In the genomic region with DNA sequence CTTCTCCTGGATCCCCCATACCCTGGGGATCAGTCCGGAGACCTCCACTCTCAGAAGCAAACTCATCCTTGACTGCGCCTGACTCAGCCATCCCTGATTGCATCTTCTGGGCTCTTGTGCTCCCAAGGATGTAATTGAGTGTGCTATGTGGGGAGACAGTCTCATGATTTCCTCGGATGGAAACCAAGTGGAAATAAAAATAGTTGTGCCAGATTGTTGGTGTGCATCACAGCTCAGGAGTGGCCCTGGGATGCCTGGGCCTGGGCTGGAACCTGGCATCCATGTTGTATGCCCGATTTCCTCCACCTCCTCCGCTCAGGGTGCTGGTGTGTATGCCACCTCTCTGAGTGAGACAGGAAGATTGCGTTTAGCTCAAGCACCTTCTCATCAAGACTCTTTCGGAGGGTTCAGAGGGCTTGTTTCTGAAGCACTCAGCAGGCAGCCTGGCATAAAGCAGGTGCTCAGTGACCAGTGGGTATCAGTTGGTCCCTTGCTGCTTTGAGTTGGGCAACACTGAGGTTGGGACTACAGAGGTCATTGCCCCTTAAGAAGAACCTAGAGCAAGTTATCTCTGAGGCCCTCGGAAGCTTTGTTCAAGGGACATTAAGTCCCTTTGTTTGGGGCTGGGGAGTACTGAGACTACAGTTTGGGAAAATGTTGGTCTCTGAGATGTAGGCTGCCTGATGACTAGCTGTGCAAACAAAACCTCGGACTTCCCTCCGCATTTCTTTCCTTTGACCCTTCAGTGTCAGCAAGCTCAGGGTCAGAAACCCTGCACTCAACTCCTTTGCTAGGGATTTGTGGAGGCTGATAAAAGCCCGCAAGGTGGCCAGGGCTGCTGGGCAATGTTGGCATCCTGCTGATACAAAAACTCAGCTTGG, we compare ENCODE assay signal across 10 cellular contexts. TPM values are rescaled to one million over a fixed set of nuclear protein-coding genes. Genes with fewer than 3 reads are reported as not detected.
A peak's percentile ranks its signal among the peaks of the same experiment; 100 is the strongest.
DNase-seq lines count a peak whose midpoint lies in the region; ATAC-seq, FAIRE-seq and TF ChIP-seq lines count a peak whose summit lies in the region.
"Had no signal": no experiment of that assay in that cellular context is flagged by ENCODE, and none has a peak within 500 bp of the region (broad histone marks: within the 10 kb centered on the region; RNA-seq: fewer than 3 reads in every experiment).

No MANE protein-coding gene starts in this region.

- H3K27ac ChIP-seq in A549, result peak overlapping the region; percentile 96 to 97
- H3K27ac ChIP-seq in HUES64 (ENCODE audit: low read depth, low read length), result no peak overlapping the region
- peak overlapping the region; percentile 100 for H3K27ac ChIP-seq in epithelial cell of prostate
- peak overlapping the region; percentile 98 for H3K27ac ChIP-seq in osteoblast (ENCODE audit: low read depth, low read length)

- no peaks in the 10 kb centered on the region for H4K20me1 ChIP-seq in osteoblast (ENCODE audit: insufficient read depth, low read length)

- no peak overlapping the region for H2AFZ ChIP-seq in osteoblast (ENCODE audit: low read length)

- WGBS in A549 (ENCODE audit: missing lambda C conversion rate), result 24% methylated on average over 11 of the region's 11 CpGs
- WGBS in HUES64, result 91% methylated on average over 11 of the region's 11 CpGs

- TF ChIP-seq RAD21 in A549 (conservative IDR thresholded peaks at IDR 0.05 in 1 of 2, IDR thresholded peaks at IDR 0.05 in 1 of 2), result no peak

- ATAC-seq in A549 (peak in 1 of 2 experiments; percentile 32; a peak in 3 of 6 replicates), HG03460 (IDR thresholded peaks at IDR 0.05; ENCODE audit: unreplicated experiment) (no peak)

- H3K9me3 ChIP-seq in A549 (peaks cover 3% of the 10 kb centered on the region; the same call in 1 of the 3 replicates), HUES64 (ENCODE audit: insufficient read depth, low read depth, low read length) (no peaks in the 10 kb centered on the region), osteoblast (ENCODE audit: low read depth, low read length) (no peaks in the 10 kb centered on the region)
- H3K9me3 ChIP-seq: ovary had no signal

- CTCF ChIA-PET in A549 (lab: Yijun Ruan, JAX), result interaction anchor here (0.9 to 9.1 kb wide), 13 partner anchors 9 to 201 kb away, joined by 3 to 92 read pairs (median 9); no protein-coding TSS in a partner anchor

- no peak overlapping the region; the same call in 2 of the 3 replicates for H3K4me3 ChIP-seq in A549
- no peak overlapping the region for H3K4me3 ChIP-seq in HUES64 (ENCODE audit: low read length)
- peak overlapping the region; percentile 1 for H3K4me3 ChIP-seq in osteoblast (ENCODE audit: insufficient read depth, low read length)
- H3K4me3 ChIP-seq: ovary had no signal

- POLR2A ChIA-PET in A549 (lab: Yijun Ruan, JAX), result interaction anchor here (1.0 to 4.2 kb wide), 8 partner anchors 9 to 594 kb away, joined by 3 to 56 read pairs (median 6); a partner anchor contains a TSS

- DNase-seq in A549 (ENCODE audit: low read depth in 1 of 2, low spot score in 1 of 2) (peak; percentile 29 to 75), epithelial cell of prostate (ENCODE audit: low read depth, low spot score) (no peak), osteoblast (ENCODE audit: insufficient read length, low spot score, missing footprints) (peak; percentile 47), putamen (ENCODE audit: low spot score) (no peak), foreskin melanocyte (no peak), SW480 (ENCODE audit: low spot score) (no peak)
- DNase-seq: activated T-cell treated with anti-CD3 and anti-CD28 coated beads, Interleukin-2, amount 50 U/mL, for 1 hour had no signal

- H3K27me3 ChIP-seq in HUES64 (ENCODE audit: insufficient read depth, low read length) (no peaks in the 10 kb centered on the region), osteoblast (ENCODE audit: insufficient read depth, low read length) (no peaks in the 10 kb centered on the region)
- H3K27me3 ChIP-seq: ovary had no signal

- no peak for FAIRE-seq in A549 (lab: Jason Lieb, UNC)

- H3K4me1 ChIP-seq in A549 (peaks cover 61% of the 10 kb centered on the region), HUES64 (ENCODE audit: insufficient read depth, low read length) (peaks cover 9% of the 10 kb centered on the region; the same call in 1 of the 2 replicates), osteoblast (ENCODE audit: insufficient read depth, low read length) (peaks cover 52% of the 10 kb centered on the region)

- TF ChIP-seq EP300 in A549 (IDR thresholded peaks at IDR 0.05), result no peak

- H3K9ac ChIP-seq in HUES64 (ENCODE audit: low read depth, low read length), result peak overlapping the region; percentile 21; the same call in 1 of the 2 replicates

- no peaks in the 10 kb centered on the region for H3K79me2 ChIP-seq in osteoblast (ENCODE audit: insufficient read depth, low read length)

- H3K36me3 ChIP-seq in HUES64 (ENCODE audit: insufficient read depth, low read length), result no peaks in the 10 kb centered on the region
- no peaks in the 10 kb centered on the region for H3K36me3 ChIP-seq in osteoblast (ENCODE audit: insufficient read depth, low read length)
- H3K36me3 ChIP-seq: ovary had no signal

- H3K4me2 ChIP-seq in A549 (peak overlapping the region; percentile 82), osteoblast (ENCODE audit: insufficient read depth, low read length) (peak overlapping the region; percentile 78)

- TF ChIP-seq CTCF in A549 (IDR thresholded peaks at IDR 0.05) (no peak), osteoblast (IDR thresholded peaks at IDR 0.05; ENCODE audit: extremely low read depth, low read depth, low read length) (no peak)

- TF ChIP-seq POLR2A in A549 (IDR thresholded peaks at IDR 0.05; ENCODE audit: low read length), result no peak

TF ChIP-seq in A549, 52 proteins besides CTCF, POLR2A, EP300 and RAD21 (continues in another document):
- TF ChIP-seq HOXB5 (CRISPR knock-in tag; IDR thresholded peaks at IDR 0.05) (peak; percentile 73; the same call in 1 of the 2 replicates), NPAS2 (CRISPR knock-in tag; IDR thresholded peaks at IDR 0.05; ENCODE audit: borderline replicate concordance) (no peak), ZSCAN20 (CRISPR knock-in tag; IDR thresholded peaks at IDR 0.05) (0 out of 2 replicates have a peak, but pooled peaks have one; percentile 57), CEBPB (IDR thresholded peaks at IDR 0.05) (peak in 1 of 2 experiments; percentile 19; a peak in 1 of 4 replicates), HOXA7 (CRISPR knock-in tag; IDR thresholded peaks at IDR 0.05) (peak; percentile 81), HOXB13 (CRISPR knock-in tag; IDR thresholded peaks at IDR 0.05; ENCODE audit: low read depth) (peak; percentile 76; the same call in 1 of the 2 replicates), FOXS1 (CRISPR knock-in tag; IDR thresholded peaks at IDR 0.05) (peak; percentile 79; the same call in 1 of the 2 replicates), EHF (CRISPR knock-in tag; IDR thresholded peaks at IDR 0.05) (peak; percentile 70), NR3C1 (IDR thresholded peaks at IDR 0.05) (no peak)
- TF ChIP-seq, protein P1, sequence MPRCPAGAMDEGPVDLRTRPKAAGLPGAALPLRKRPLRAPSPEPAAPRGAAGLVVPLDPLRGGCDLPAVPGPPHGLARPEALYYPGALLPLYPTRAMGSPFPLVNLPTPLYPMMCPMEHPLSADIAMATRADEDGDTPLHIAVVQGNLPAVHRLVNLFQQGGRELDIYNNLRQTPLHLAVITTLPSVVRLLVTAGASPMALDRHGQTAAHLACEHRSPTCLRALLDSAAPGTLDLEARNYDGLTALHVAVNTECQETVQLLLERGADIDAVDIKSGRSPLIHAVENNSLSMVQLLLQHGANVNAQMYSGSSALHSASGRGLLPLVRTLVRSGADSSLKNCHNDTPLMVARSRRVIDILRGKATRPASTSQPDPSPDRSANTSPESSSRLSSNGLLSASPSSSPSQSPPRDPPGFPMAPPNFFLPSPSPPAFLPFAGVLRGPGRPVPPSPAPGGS (IDR thresholded peaks at IDR 0.05), result no peak
- TF ChIP-seq, protein P2, sequence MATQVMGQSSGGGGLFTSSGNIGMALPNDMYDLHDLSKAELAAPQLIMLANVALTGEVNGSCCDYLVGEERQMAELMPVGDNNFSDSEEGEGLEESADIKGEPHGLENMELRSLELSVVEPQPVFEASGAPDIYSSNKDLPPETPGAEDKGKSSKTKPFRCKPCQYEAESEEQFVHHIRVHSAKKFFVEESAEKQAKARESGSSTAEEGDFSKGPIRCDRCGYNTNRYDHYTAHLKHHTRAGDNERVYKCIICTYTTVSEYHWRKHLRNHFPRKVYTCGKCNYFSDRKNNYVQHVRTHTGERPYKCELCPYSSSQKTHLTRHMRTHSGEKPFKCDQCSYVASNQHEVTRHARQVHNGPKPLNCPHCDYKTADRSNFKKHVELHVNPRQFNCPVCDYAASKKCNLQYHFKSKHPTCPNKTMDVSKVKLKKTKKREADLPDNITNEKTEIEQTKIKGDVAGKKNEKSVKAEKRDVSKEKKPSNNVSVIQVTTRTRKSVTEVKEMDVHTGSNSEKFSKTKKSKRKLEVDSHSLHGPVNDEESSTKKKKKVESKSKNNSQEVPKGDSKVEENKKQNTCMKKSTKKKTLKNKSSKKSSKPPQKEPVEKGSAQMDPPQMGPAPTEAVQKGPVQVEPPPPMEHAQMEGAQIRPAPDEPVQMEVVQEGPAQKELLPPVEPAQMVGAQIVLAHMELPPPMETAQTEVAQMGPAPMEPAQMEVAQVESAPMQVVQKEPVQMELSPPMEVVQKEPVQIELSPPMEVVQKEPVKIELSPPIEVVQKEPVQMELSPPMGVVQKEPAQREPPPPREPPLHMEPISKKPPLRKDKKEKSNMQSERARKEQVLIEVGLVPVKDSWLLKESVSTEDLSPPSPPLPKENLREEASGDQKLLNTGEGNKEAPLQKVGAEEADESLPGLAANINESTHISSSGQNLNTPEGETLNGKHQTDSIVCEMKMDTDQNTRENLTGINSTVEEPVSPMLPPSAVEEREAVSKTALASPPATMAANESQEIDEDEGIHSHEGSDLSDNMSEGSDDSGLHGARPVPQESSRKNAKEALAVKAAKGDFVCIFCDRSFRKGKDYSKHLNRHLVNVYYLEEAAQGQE (IDR thresholded peaks at IDR 0.05), result no peak
- TF ChIP-seq, protein P3, sequence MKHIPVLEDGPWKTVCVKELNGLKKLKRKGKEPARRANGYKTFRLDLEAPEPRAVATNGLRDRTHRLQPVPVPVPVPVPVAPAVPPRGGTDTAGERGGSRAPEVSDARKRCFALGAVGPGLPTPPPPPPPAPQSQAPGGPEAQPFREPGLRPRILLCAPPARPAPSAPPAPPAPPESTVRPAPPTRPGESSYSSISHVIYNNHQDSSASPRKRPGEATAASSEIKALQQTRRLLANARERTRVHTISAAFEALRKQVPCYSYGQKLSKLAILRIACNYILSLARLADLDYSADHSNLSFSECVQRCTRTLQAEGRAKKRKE (CRISPR knock-in tag; IDR thresholded peaks at IDR 0.05; ENCODE audit: low read depth), result no peak; the same call in 1 of the 2 replicates

RNA-seq across cellular contexts. Expression of a gene that starts 24.8 kb away (rescaled TPM):
- polyA plus RNA-seq in A549 (2011; rRNA removed) (42.1 and 52.4 TPM in 2 replicates), A549 (2017; fragmentation: RNase III; extraction: RNeasy Plus Mini Kit Qiagen cat#74134 plus additional on column Dnase treatment) (39.8 to 43.6 TPM (median 43.5 TPM) in 3 replicates)
- polyA plus RNA-seq in A549 (2012; cell fraction: cytosol; rRNA removed), result 19.3 and 22.9 TPM in 2 replicates
- polyA plus RNA-seq in A549 (2012; cell fraction: nucleus; rRNA removed), result 25.5 and 31.9 TPM in 2 replicates
- 104 and 112 TPM in 2 replicates for polyA minus RNA-seq in A549 (2011; rRNA and poly(A)+ RNA removed)
- polyA plus RNA-seq in HUES64 (2013, experiment 1 of 2), result 2.5 TPM
- polyA plus RNA-seq in HUES64 (2013, experiment 2 of 2), result 1.2 TPM
- total RNA-seq in osteoblast, result 109 and 156 TPM in 2 replicates

Comparison
In these comparisons a context has a peak if more than half of its experiments do, and no peak if none do; other contexts are left out.
1. DNase-seq: peak in A549 (2 of 2) and osteoblast (single experiment); none in epithelial cell of prostate (single experiment), putamen (single experiment), foreskin melanocyte (single experiment) and SW480 (single experiment).